ENCODE assay signal across 25 cellular contexts in genomic region chr11:66523611-66524010, GRCh38.
"Had no signal": no experiment of that assay in that cellular context is flagged by ENCODE, and none has a peak within 500 bp of the region (broad histone marks: within the 10 kb centered on the region; RNA-seq: fewer than 3 reads in every experiment).

No MANE protein-coding gene starts in this region.

- DNase-seq: activated CD4-positive, alpha-beta memory T cell treated with anti-CD3 and anti-CD28 coated beads for 36 hours; activated CD4-positive, alpha-beta T cell treated with anti-CD3 and anti-CD28 coated beads, Interleukin-2, amount 10 ng/mL, durations not matched to agents 7 days and 5 days; activated CD4-positive, CD25-positive, alpha-beta regulatory T cell; activated CD8-positive, alpha-beta memory T cell treated with anti-CD3 and anti-CD28 coated beads for 24 hours; activated effector memory CD4-positive, alpha-beta T cell treated with anti-CD3 and anti-CD28 coated beads, Interleukin-2, amount 50 U/mL, for 16 hours; activated naive CD4-positive, alpha-beta T cell treated with anti-CD3 and anti-CD28 coated beads for 36 hours; activated T-cell treated with anti-CD3 and anti-CD28 coated beads, Interleukin-2, amount 50 U/mL, for 4 hours; amygdala; brain microvascular endothelial cell; caudate nucleus; MG63; MV-4-11; NCI-H1092 treated with DMSO at 0.1 percent for 48 hours; NCI-H1417 treated with DMSO at 0.1 percent for 48 hours; NCI-H1694; NCI-H2029; NCI-H345; NCI-H510A; NCI-H69; NK-92 treated with Interleukin-12 subunit alpha and Interleukin-12 subunit beta, amount 100 ng/mL, for 24 hours; OCI-M1; SIG-M5 had no signal

- H3K27me3 ChIP-seq: brain microvascular endothelial cell, MG63 had no signal

- H3K27ac ChIP-seq: brain microvascular endothelial cell, RWPE1, VCaP had no signal

- H3K4me3 ChIP-seq: MG63 had no signal

- ATAC-seq: activated T-cell treated with anti-CD3 and anti-CD28 coated beads, Interleukin-2, amount 50 U/mL, for 4 hours; Panc1 had no signal

- H3K9me3 ChIP-seq: MG63 had no signal
